In genomic region chr15:67413770-67414429, GRCh38 we compare ENCODE assay signal across 12 cellular contexts.
DNase-seq lines count a peak whose midpoint lies in the region; ATAC-seq and TF ChIP-seq lines count a peak whose summit lies in the region.
"Had no signal": no experiment of that assay in that cellular context is flagged by ENCODE, and none has a peak within 500 bp of the region (broad histone marks: within the 10 kb centered on the region; RNA-seq: fewer than 3 reads in every experiment).

No MANE protein-coding gene starts in this region.

- H3K4me1 Mint-ChIP-seq in activated naive CD4-positive, alpha-beta T cell treated with anti-CD3 and anti-CD28 coated beads, Interleukin-2, amount 50 U/mL, for 24 hours: no peaks in the 10 kb centered on the region
- H3K4me1 Mint-ChIP-seq in type B pancreatic cell (ENCODE audit: unreplicated experiment): peaks cover 23% of the 10 kb centered on the region

- ATAC-seq in SK-N-SH treated with all-trans-retinoic acid at 6 μM for 48 hours (peak; percentile 83), upper lobe of left lung (ENCODE audit: low FRiP score in 2 of 2) (no peak), HG02981 (IDR thresholded peaks at IDR 0.05; ENCODE audit: unreplicated experiment) (no peak), GM21447 (IDR thresholded peaks at IDR 0.05; ENCODE audit: unreplicated experiment) (no peak)

- no peak overlapping the region for H3K4me3 Mint-ChIP-seq in activated naive CD4-positive, alpha-beta T cell treated with anti-CD3 and anti-CD28 coated beads, Interleukin-2, amount 50 U/mL, for 24 hours
- H3K4me3 Mint-ChIP-seq in type B pancreatic cell: peak overlapping the region; percentile 12

- no peaks in the 10 kb centered on the region for H3K9me3 ChIP-seq in upper lobe of left lung
- H3K9me3 ChIP-seq: prostate gland had no signal

- WGBS in upper lobe of left lung, 2 donors: 48 to 49% methylated on average over 12 of the region's 12 CpGs

- no peaks in the 10 kb centered on the region for H3K9me3 Mint-ChIP-seq in activated naive CD4-positive, alpha-beta T cell treated with anti-CD3 and anti-CD28 coated beads, Interleukin-2, amount 50 U/mL, for 24 hours
- H3K9me3 Mint-ChIP-seq in type B pancreatic cell: no peaks in the 10 kb centered on the region

- DNase-seq in activated naive CD4-positive, alpha-beta T cell (lab: John Stamatoyannopoulos, UW): no peak
- DNase-seq in fibroblast of villous mesenchyme (ENCODE audit: low read depth) (peak; percentile 81), type B pancreatic cell (ENCODE audit: extremely low spot score, unreplicated experiment) (no peak), upper lobe of left lung (no peak)
- DNase-seq: effector CD8-positive, alpha-beta T cell; KG1 had no signal

- no peak for TF ChIP-seq EP300 in upper lobe of left lung (IDR thresholded peaks at IDR 0.05)

- no peaks in the 10 kb centered on the region for H3K4me1 ChIP-seq in upper lobe of left lung
- H3K4me1 ChIP-seq: prostate gland had no signal

- H3K4me3 ChIP-seq in fibroblast of villous mesenchyme (ENCODE audit: low read depth, low read length) (no peak overlapping the region), upper lobe of left lung (no peak overlapping the region)
- H3K4me3 ChIP-seq: prostate gland had no signal

- peak overlapping the region; percentile 78 for H3K27ac Mint-ChIP-seq in activated naive CD4-positive, alpha-beta T cell treated with anti-CD3 and anti-CD28 coated beads, Interleukin-2, amount 50 U/mL, for 24 hours
- H3K27ac Mint-ChIP-seq in type B pancreatic cell: no peak overlapping the region

- H3K36me3 Mint-ChIP-seq in activated naive CD4-positive, alpha-beta T cell treated with anti-CD3 and anti-CD28 coated beads, Interleukin-2, amount 50 U/mL, for 24 hours: peaks cover 4% of the 10 kb centered on the region
- H3K36me3 Mint-ChIP-seq in type B pancreatic cell: no peaks in the 10 kb centered on the region

- H3K36me3 ChIP-seq in upper lobe of left lung: no peaks in the 10 kb centered on the region
- H3K36me3 ChIP-seq: prostate gland had no signal

- H3K27me3 ChIP-seq in upper lobe of left lung: no peaks in the 10 kb centered on the region

- TF ChIP-seq CTCF in fibroblast of villous mesenchyme (IDR thresholded peaks at IDR 0.05; ENCODE audit: insufficient read depth, low read depth, low read length): no peak
- no peak for TF ChIP-seq CTCF in type B pancreatic cell (conservative IDR thresholded peaks at IDR 0.05)
- no peak for TF ChIP-seq CTCF in upper lobe of left lung (IDR thresholded peaks at IDR 0.05)

- H3K27me3 Mint-ChIP-seq in activated naive CD4-positive, alpha-beta T cell treated with anti-CD3 and anti-CD28 coated beads, Interleukin-2, amount 50 U/mL, for 24 hours: no peaks in the 10 kb centered on the region
- H3K27me3 Mint-ChIP-seq in type B pancreatic cell: no peaks in the 10 kb centered on the region

- no peak overlapping the region for H3K27ac ChIP-seq in upper lobe of left lung
- H3K27ac ChIP-seq: 22Rv1, prostate gland had no signal

- TF ChIP-seq POLR2A in upper lobe of left lung (IDR thresholded peaks at IDR 0.05): no peak

TF ChIP-seq in SK-N-SH treated with all-trans-retinoic acid at 6 μM for 48 hours, 23 proteins besides CTCF, POLR2A, EP300 and RAD21:
- no peak for TF ChIP-seq BACH2 (CRISPR knock-in tag; IDR thresholded peaks at IDR 0.05; ENCODE audit: borderline replicate concordance)
- TF ChIP-seq GLIS3 (CRISPR knock-in tag; IDR thresholded peaks at IDR 0.05): no peak
- no peak for TF ChIP-seq PATZ1 (CRISPR knock-in tag; IDR thresholded peaks at IDR 0.05; ENCODE audit: borderline replicate concordance)
- no peak for TF ChIP-seq CSRNP3 (CRISPR knock-in tag; IDR thresholded peaks at IDR 0.05)
- TF ChIP-seq ZFP30 (CRISPR knock-in tag; IDR thresholded peaks at IDR 0.05): no peak
- no peak for TF ChIP-seq TOX (CRISPR knock-in tag; IDR thresholded peaks at IDR 0.05; ENCODE audit: borderline replicate concordance)
